In the genomic region with DNA sequence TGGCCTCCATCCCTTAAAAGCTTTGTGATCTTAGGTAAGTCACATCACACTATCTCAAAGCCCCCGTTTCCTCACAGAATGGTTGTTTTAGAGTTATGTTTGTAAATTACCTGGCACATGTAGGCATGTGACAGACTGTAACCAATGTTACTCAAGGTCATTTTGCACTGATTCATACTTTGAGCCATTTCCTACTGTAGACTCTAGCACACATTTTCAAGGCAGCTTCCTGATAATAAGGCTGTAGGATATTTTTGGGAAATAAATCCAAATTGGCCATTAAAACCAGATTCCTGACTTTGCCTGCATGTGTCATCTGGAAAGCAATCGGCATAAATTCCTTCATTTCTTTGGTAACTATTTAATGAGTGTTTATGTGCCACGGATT, we compare ENCODE assay signal across 9 cellular contexts. TPM values are rescaled to one million over a fixed set of nuclear protein-coding genes. Genes with fewer than 3 reads are reported as not detected.
DNase-seq lines count a peak whose midpoint lies in the region; ATAC-seq and TF ChIP-seq lines count a peak whose summit lies in the region.
"Had no signal": no experiment of that assay in that cellular context is flagged by ENCODE, and none has a peak within 500 bp of the region (broad histone marks: within the 10 kb centered on the region; RNA-seq: fewer than 3 reads in every experiment).

No MANE protein-coding gene starts in this region.

- POLR2A ChIA-PET in activated CD4-positive, alpha-beta T cell treated with anti-CD3 and anti-CD28 coated beads, Interleukin-2, amount 10 ng/mL, durations not matched to agents 7 days and 5 days (lab: Charles Lee) = interaction anchor here (2.2 kb wide), 1 partner anchor 82 kb away, joined by 11 read pairs; a partner anchor contains a TSS
- POLR2A ChIA-PET in activated CD4-positive, alpha-beta memory T cell treated with anti-CD3 and anti-CD28 coated beads for 36 hours (lab: Charles Lee) = interaction anchor here (1.0 to 10.6 kb wide), 9 partner anchors 9 to 174 kb away, joined by 3 to 131 read pairs (median 10); a partner anchor contains a TSS

- no peak for TF ChIP-seq CTCF in glutamatergic neuron (IDR thresholded peaks at IDR 0.05; ENCODE audit: partially characterized antibody, unreplicated experiment)
- no peak for TF ChIP-seq CTCF in suprapubic skin (IDR thresholded peaks at IDR 0.05)

- H3K4me1 Mint-ChIP-seq in activated CD4-positive, alpha-beta T cell treated with anti-CD3 and anti-CD28 coated beads, Interleukin-2, amount 10 ng/mL, durations not matched to agents 7 days and 5 days = peaks cover 74% of the 10 kb centered on the region
- peaks cover 67% of the 10 kb centered on the region for H3K4me1 Mint-ChIP-seq in activated CD4-positive, alpha-beta memory T cell treated with anti-CD3 and anti-CD28 coated beads for 36 hours (ENCODE audit: low read depth)
- H3K4me1 Mint-ChIP-seq in glutamatergic neuron (ENCODE audit: low read depth, unreplicated experiment) = peaks cover 24% of the 10 kb centered on the region

- H3K27ac ChIP-seq in suprapubic skin = peak overlapping the region; percentile 97
- H3K27ac ChIP-seq: parathyroid adenoma had no signal

- H3K27me3 ChIP-seq in suprapubic skin = no peaks in the 10 kb centered on the region

- no peaks in the 10 kb centered on the region for H3K36me3 ChIP-seq in suprapubic skin

- peak overlapping the region; percentile 93 for H3K4me3 ChIP-seq in suprapubic skin

- no peak for TF ChIP-seq EP300 in suprapubic skin (IDR thresholded peaks at IDR 0.05)

- peaks cover 47% of the 10 kb centered on the region for H3K4me1 ChIP-seq in suprapubic skin

- ATAC-seq in HG03280 (IDR thresholded peaks at IDR 0.05; ENCODE audit: unreplicated experiment) = no peak
- no peak for ATAC-seq in GM18519 (IDR thresholded peaks at IDR 0.05; ENCODE audit: low FRiP score, unreplicated experiment)
- ATAC-seq in GM19023 (IDR thresholded peaks at IDR 0.05; ENCODE audit: unreplicated experiment) = no peak

- peaks cover 34% of the 10 kb centered on the region for H3K36me3 Mint-ChIP-seq in activated CD4-positive, alpha-beta T cell treated with anti-CD3 and anti-CD28 coated beads, Interleukin-2, amount 10 ng/mL, durations not matched to agents 7 days and 5 days (ENCODE audit: low read depth)
- H3K36me3 Mint-ChIP-seq in activated CD4-positive, alpha-beta memory T cell treated with anti-CD3 and anti-CD28 coated beads for 36 hours = peaks cover 24% of the 10 kb centered on the region
- H3K36me3 Mint-ChIP-seq in glutamatergic neuron (ENCODE audit: unreplicated experiment) = no peaks in the 10 kb centered on the region

- H3K9me3 ChIP-seq in suprapubic skin = no peaks in the 10 kb centered on the region

- 32% methylated on average over 3 of the region's 3 CpGs for WGBS in suprapubic skin

- intact Hi-C loops in activated CD4-positive, alpha-beta memory T cell treated with anti-CD3 and anti-CD28 coated beads for 36 hours (cut with micrococcal nuclease) = loop anchor here (1.0 to 5.0 kb wide), 8 partner anchors 8 to 174 kb away; a partner anchor contains a TSS

- H3K9me3 Mint-ChIP-seq in activated CD4-positive, alpha-beta T cell treated with anti-CD3 and anti-CD28 coated beads, Interleukin-2, amount 10 ng/mL, durations not matched to agents 7 days and 5 days = no peaks in the 10 kb centered on the region
- no peaks in the 10 kb centered on the region for H3K9me3 Mint-ChIP-seq in activated CD4-positive, alpha-beta memory T cell treated with anti-CD3 and anti-CD28 coated beads for 36 hours
- peaks cover 9% of the 10 kb centered on the region for H3K9me3 Mint-ChIP-seq in glutamatergic neuron (ENCODE audit: unreplicated experiment)

- no peaks in the 10 kb centered on the region for H3K27me3 Mint-ChIP-seq in activated CD4-positive, alpha-beta T cell treated with anti-CD3 and anti-CD28 coated beads, Interleukin-2, amount 10 ng/mL, durations not matched to agents 7 days and 5 days
- H3K27me3 Mint-ChIP-seq in activated CD4-positive, alpha-beta memory T cell treated with anti-CD3 and anti-CD28 coated beads for 36 hours = no peaks in the 10 kb centered on the region
- H3K27me3 Mint-ChIP-seq in glutamatergic neuron (ENCODE audit: unreplicated experiment) = peaks cover 8% of the 10 kb centered on the region

- peak overlapping the region; percentile 89 for H3K4me3 Mint-ChIP-seq in activated CD4-positive, alpha-beta T cell treated with anti-CD3 and anti-CD28 coated beads, Interleukin-2, amount 10 ng/mL, durations not matched to agents 7 days and 5 days
- peak overlapping the region; percentile 88 for H3K4me3 Mint-ChIP-seq in activated CD4-positive, alpha-beta memory T cell treated with anti-CD3 and anti-CD28 coated beads for 36 hours
- peak overlapping the region; percentile 95 for H3K4me3 Mint-ChIP-seq in glutamatergic neuron (ENCODE audit: unreplicated experiment)

- no peak for DNase-seq in activated CD4-positive, alpha-beta T cell treated with anti-CD3 and anti-CD28 coated beads, Interleukin-2, amount 10 ng/mL, durations not matched to agents 7 days and 5 days
- no peak for DNase-seq in activated CD4-positive, alpha-beta T cell treated with anti-CD3 and anti-CD28 coated beads, Interleukin-2, amount 50 U/mL, for 4 hours
- DNase-seq in activated CD4-positive, alpha-beta memory T cell treated with anti-CD3 and anti-CD28 coated beads for 36 hours = no peak
- no peak for DNase-seq in glutamatergic neuron
- DNase-seq in suprapubic skin (ENCODE audit: low spot score in 2 of 2) = no peak

- CTCF ChIA-PET in activated CD4-positive, alpha-beta T cell treated with anti-CD3 and anti-CD28 coated beads, Interleukin-2, amount 10 ng/mL, durations not matched to agents 7 days and 5 days (lab: Charles Lee) = interaction anchor here (1.1 to 1.4 kb wide), 3 partner anchors 16 to 132 kb away, joined by 3 to 5 read pairs (median 3); no protein-coding TSS in a partner anchor
- CTCF ChIA-PET in activated CD4-positive, alpha-beta memory T cell treated with anti-CD3 and anti-CD28 coated beads for 36 hours (lab: Charles Lee) = interaction anchor here (1.2 to 4.0 kb wide), 4 partner anchors 8 to 112 kb away, joined by 4 to 18 read pairs (median 12); a partner anchor contains a TSS

- no peak for TF ChIP-seq POLR2A in suprapubic skin (IDR thresholded peaks at IDR 0.05)

- H3K27ac Mint-ChIP-seq in activated CD4-positive, alpha-beta T cell treated with anti-CD3 and anti-CD28 coated beads, Interleukin-2, amount 10 ng/mL, durations not matched to agents 7 days and 5 days = no peak overlapping the region
- H3K27ac Mint-ChIP-seq in activated CD4-positive, alpha-beta memory T cell treated with anti-CD3 and anti-CD28 coated beads for 36 hours = peak overlapping the region; percentile 89
- H3K27ac Mint-ChIP-seq in glutamatergic neuron (ENCODE audit: unreplicated experiment) = no peak overlapping the region

RNA-seq across cellular contexts. Expression of a gene that starts 2.2 kb away (rescaled TPM):
- 10 to 100 TPM; 76.5 TPM for total RNA-seq in activated CD4-positive, alpha-beta T cell treated with anti-CD3 and anti-CD28 coated beads, Interleukin-2, amount 10 ng/mL, durations not matched to agents 7 days and 5 days
- 10 to 100 TPM; 62.1 to 66.4 TPM for total RNA-seq in activated CD4-positive, alpha-beta memory T cell treated with anti-CD3 and anti-CD28 coated beads for 36 hours
- total RNA-seq in glutamatergic neuron (ENCODE audit: unreplicated experiment) = 57.2 TPM
- 10 to 100 TPM; 30.0 to 39.6 (median 33.1) TPM for total RNA-seq in suprapubic skin
